ENCODE assay signal across 2 cellular contexts in genomic region chr4:1855334-1856070, GRCh38.
TF ChIP-seq lines count a peak whose summit lies in the region.

No MANE protein-coding gene starts in this region.

TF ChIP-seq in GM23338, 12 proteins besides CTCF, POLR2A, EP300 and RAD21 (continued from another document):
- TF ChIP-seq EZH2phosphoT487 (IDR thresholded peaks at IDR 0.05; ENCODE audit: unreplicated experiment) (no peak), ZNF114 (CRISPR knock-in tag; IDR thresholded peaks at IDR 0.05) (no peak), NANOG (IDR thresholded peaks at IDR 0.05; ENCODE audit: borderline replicate concordance) (no peak)

TF ChIP-seq in K562, 482 proteins besides CTCF, POLR2A, EP300 and RAD21 (continues in another document):
- TF ChIP-seq, protein P1, sequence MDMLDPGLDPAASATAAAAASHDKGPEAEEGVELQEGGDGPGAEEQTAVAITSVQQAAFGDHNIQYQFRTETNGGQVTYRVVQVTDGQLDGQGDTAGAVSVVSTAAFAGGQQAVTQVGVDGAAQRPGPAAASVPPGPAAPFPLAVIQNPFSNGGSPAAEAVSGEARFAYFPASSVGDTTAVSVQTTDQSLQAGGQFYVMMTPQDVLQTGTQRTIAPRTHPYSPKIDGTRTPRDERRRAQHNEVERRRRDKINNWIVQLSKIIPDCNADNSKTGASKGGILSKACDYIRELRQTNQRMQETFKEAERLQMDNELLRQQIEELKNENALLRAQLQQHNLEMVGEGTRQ (CRISPR knock-in tag; IDR thresholded peaks at IDR 0.05): no peak
- TF ChIP-seq, protein P2, sequence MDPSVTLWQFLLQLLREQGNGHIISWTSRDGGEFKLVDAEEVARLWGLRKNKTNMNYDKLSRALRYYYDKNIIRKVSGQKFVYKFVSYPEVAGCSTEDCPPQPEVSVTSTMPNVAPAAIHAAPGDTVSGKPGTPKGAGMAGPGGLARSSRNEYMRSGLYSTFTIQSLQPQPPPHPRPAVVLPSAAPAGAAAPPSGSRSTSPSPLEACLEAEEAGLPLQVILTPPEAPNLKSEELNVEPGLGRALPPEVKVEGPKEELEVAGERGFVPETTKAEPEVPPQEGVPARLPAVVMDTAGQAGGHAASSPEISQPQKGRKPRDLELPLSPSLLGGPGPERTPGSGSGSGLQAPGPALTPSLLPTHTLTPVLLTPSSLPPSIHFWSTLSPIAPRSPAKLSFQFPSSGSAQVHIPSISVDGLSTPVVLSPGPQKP (CRISPR knock-in tag; IDR thresholded peaks at IDR 0.05): 0 out of 2 replicates have a peak, but pooled peaks have one; percentile 32
- no peak for TF ChIP-seq NR4A1 (CRISPR knock-in tag; IDR thresholded peaks at IDR 0.05)
- no peak for TF ChIP-seq NR4A1 (tag; IDR thresholded peaks at IDR 0.05)
- no peak for TF ChIP-seq ZFPM2 (CRISPR knock-in tag; IDR thresholded peaks at IDR 0.05)
- TF ChIP-seq ARID2 (IDR thresholded peaks at IDR 0.05): no peak
- TF ChIP-seq ZNF263 (CRISPR knock-in tag; IDR thresholded peaks at IDR 0.05; ENCODE audit: borderline replicate concordance): peak; percentile 20; the same call in 1 of the 2 replicates
- peak; percentile 75; the same call in 1 of the 2 replicates for TF ChIP-seq CREB1 (IDR thresholded peaks at IDR 0.05)
- TF ChIP-seq CREB1 (CRISPR knock-in tag; IDR thresholded peaks at IDR 0.05): peak; percentile 74
- peak; percentile 24; the same call in 1 of the 2 replicates for TF ChIP-seq MED1 (CRISPR knock-in tag; IDR thresholded peaks at IDR 0.05; ENCODE audit: borderline replicate concordance)
- peak in 1 of 2 experiments; percentile 69; a peak in 2 of 4 replicates for TF ChIP-seq TEAD1 (CRISPR knock-in tag; IDR thresholded peaks at IDR 0.05)
- no peak for TF ChIP-seq SMAD2 (IDR thresholded peaks at IDR 0.05; ENCODE audit: low read depth, low read length)
- TF ChIP-seq SIN3A (IDR thresholded peaks at IDR 0.05; ENCODE audit: borderline replicate concordance in 2 of 2, control insufficient read depth in 1 of 2, low read depth in 2 of 2, low read length in 2 of 2): peak; percentile 66 to 93; a peak in 2 of 4 replicates
- 0 out of 2 replicates have a peak, but pooled peaks have one; percentile 24 for TF ChIP-seq NKRF (IDR thresholded peaks at IDR 0.05; ENCODE audit: borderline replicate concordance)
- TF ChIP-seq PML (IDR thresholded peaks at IDR 0.05; ENCODE audit: low read length): no peak
- TF ChIP-seq KDM1A (IDR thresholded peaks at IDR 0.05): no peak
- peak; percentile 53; the same call in 1 of the 2 replicates for TF ChIP-seq ZFX (CRISPR knock-in tag; IDR thresholded peaks at IDR 0.05)
- peak; percentile 86 for TF ChIP-seq CREM (IDR thresholded peaks at IDR 0.05; ENCODE audit: low read depth)
- TF ChIP-seq ZSCAN29 (IDR thresholded peaks at IDR 0.05): no peak
- peak; percentile 34; the same call in 1 of the 2 replicates for TF ChIP-seq ZBTB7A (IDR thresholded peaks at IDR 0.05; ENCODE audit: borderline replicate concordance, control insufficient read depth, low read depth, low read length)
- TF ChIP-seq NEUROD1 (IDR thresholded peaks at IDR 0.05; ENCODE audit: borderline replicate concordance, low read depth, low read length, partially characterized antibody): no peak
- 0 out of 2 replicates have a peak, but pooled peaks have one; percentile 18 for TF ChIP-seq ATF1 (CRISPR knock-in tag; IDR thresholded peaks at IDR 0.05)
- no peak for TF ChIP-seq ATF1 (tag; IDR thresholded peaks at IDR 0.05)
- peak; percentile 56; the same call in 1 of the 2 replicates for TF ChIP-seq FOXP1 (CRISPR knock-in tag; IDR thresholded peaks at IDR 0.05)
- peak; percentile 19; the same call in 1 of the 2 replicates for TF ChIP-seq ZNF511 (CRISPR knock-in tag; IDR thresholded peaks at IDR 0.05)
- TF ChIP-seq CHD1 (IDR thresholded peaks at IDR 0.05; ENCODE audit: low read length): peak; percentile 90
- TF ChIP-seq LCOR (CRISPR knock-in tag; IDR thresholded peaks at IDR 0.05): no peak
- 0 out of 2 replicates have a peak, but pooled peaks have one; percentile 41 for TF ChIP-seq ATF2 (CRISPR knock-in tag; IDR thresholded peaks at IDR 0.05)
- TF ChIP-seq JUN (IDR thresholded peaks at IDR 0.05; ENCODE audit: borderline replicate concordance, low read depth, low read length): no peak
- TF ChIP-seq JUN (CRISPR knock-in tag; IDR thresholded peaks at IDR 0.05; ENCODE audit: borderline replicate concordance): peak; percentile 26; the same call in 1 of the 2 replicates
- no peak for TF ChIP-seq NFATC3 (IDR thresholded peaks at IDR 0.05)
- TF ChIP-seq HDAC1 (IDR thresholded peaks at IDR 0.05): peak in 1 of 2 experiments; percentile 49; a peak in 1 of 4 replicates
- no peak for TF ChIP-seq ZNF12 (CRISPR knock-in tag; IDR thresholded peaks at IDR 0.05)
- no peak; the same call in 1 of the 2 replicates for TF ChIP-seq ZBTB40 (IDR thresholded peaks at IDR 0.05)
- no peak for TF ChIP-seq ZBTB40 (CRISPR knock-in tag; IDR thresholded peaks at IDR 0.05)
- TF ChIP-seq ZBTB2 (IDR thresholded peaks at IDR 0.05): 0 out of 2 replicates have a peak, but pooled peaks have one; percentile 20
- peak in 1 of 3 experiments; percentile 0 for TF ChIP-seq YY1 (IDR thresholded peaks at IDR 0.05; ENCODE audit: borderline replicate concordance in 1 of 3, control insufficient read depth in 1 of 3, extremely low read depth in 1 of 3, insufficient read depth in 3 of 3, insufficient read length in 1 of 3, insufficient replicate concordance in 2 of 3, low read depth in 1 of 3, low read length in 2 of 3)
- TF ChIP-seq ETV6 (IDR thresholded peaks at IDR 0.05; ENCODE audit: borderline replicate concordance in 1 of 2, low read depth in 2 of 2, low read length in 1 of 2): no peak
- TF ChIP-seq ETV6 (CRISPR knock-in tag; IDR thresholded peaks at IDR 0.05; ENCODE audit: borderline replicate concordance): peak; percentile 82; the same call in 1 of the 2 replicates
- peak; percentile 65 for TF ChIP-seq NR3C1 (CRISPR knock-in tag; IDR thresholded peaks at IDR 0.05)
- TF ChIP-seq BMI1 (IDR thresholded peaks at IDR 0.05; ENCODE audit: low read length): no peak
- no peak for TF ChIP-seq BCOR (IDR thresholded peaks at IDR 0.05)
- no peak for TF ChIP-seq ATF7 (IDR thresholded peaks at IDR 0.05)
- 0 out of 2 replicates have a peak, but pooled peaks have one; percentile 25 for TF ChIP-seq RBM14 (IDR thresholded peaks at IDR 0.05; ENCODE audit: borderline replicate concordance, insufficient read depth, low read depth, low read length)
- no peak for TF ChIP-seq TRIM28 (IDR thresholded peaks at IDR 0.05)
- TF ChIP-seq, protein P3, sequence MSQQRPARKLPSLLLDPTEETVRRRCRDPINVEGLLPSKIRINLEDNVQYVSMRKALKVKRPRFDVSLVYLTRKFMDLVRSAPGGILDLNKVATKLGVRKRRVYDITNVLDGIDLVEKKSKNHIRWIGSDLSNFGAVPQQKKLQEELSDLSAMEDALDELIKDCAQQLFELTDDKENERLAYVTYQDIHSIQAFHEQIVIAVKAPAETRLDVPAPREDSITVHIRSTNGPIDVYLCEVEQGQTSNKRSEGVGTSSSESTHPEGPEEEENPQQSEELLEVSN (IDR thresholded peaks at IDR 0.05; ENCODE audit: borderline replicate concordance in 1 of 2, extremely low read depth in 1 of 2, insufficient read depth in 1 of 2, insufficient read length in 1 of 2, low read depth in 1 of 2, low read length in 1 of 2, poor library complexity in 1 of 2, severe bottlenecking in 1 of 2): peak in 1 of 2 experiments; percentile 35
